In the genomic region with DNA sequence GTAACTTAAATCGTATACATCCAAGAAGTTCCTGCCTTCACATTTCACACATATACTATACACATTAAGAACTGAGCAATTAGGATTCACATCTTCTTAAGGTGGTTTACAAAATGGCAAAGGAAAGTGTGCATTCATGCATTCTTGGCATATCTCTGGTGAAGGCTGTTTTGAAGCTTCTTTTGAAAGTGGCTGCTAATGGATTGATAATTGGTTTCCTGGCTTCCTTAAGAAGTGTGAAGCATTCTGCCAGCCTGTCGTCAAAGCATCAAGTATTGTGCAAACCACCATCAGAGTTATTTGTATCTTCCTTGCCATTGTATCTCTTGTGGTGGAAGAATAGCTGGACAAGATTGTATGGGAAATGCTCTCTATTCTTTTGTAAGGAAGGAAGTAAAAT, we compare ENCODE assay signal across 21 cellular contexts.
DNase-seq lines count a peak whose midpoint lies in the region; ATAC-seq, FAIRE-seq and TF ChIP-seq lines count a peak whose summit lies in the region.
"Had no signal": no experiment of that assay in that cellular context is flagged by ENCODE, and none has a peak within 500 bp of the region (broad histone marks: within the 10 kb centered on the region; RNA-seq: fewer than 3 reads in every experiment).

No MANE protein-coding gene starts in this region.

- DNase-seq in astrocyte (ENCODE audit: low read depth) (no peak), endodermal cell (peak; percentile 48), PC-3 (no peak)
- no peak for DNase-seq in NK-92 treated with Interleukin-12 subunit alpha and Interleukin-12 subunit beta, amount 100 ng/mL, for 24 hours (lab: John Stamatoyannopoulos, UW)
- DNase-seq: BE2C; CD4-positive, alpha-beta T cell; CD8-positive, alpha-beta memory T cell; DMS 273 treated with DMSO at 0.1 percent for 48 hours; DMS79; EL; GDM1; H9 had no signal

- H2AFZ ChIP-seq in astrocyte (ENCODE audit: low read depth, low read length) (no peak overlapping the region), neural cell (ENCODE audit: low read depth, low read length) (no peak overlapping the region), PC-3 (ENCODE audit: low read length) (no peak overlapping the region)
- H2AFZ ChIP-seq: GM23338 had no signal

- intact Hi-C loops in PC-3 (cut with micrococcal nuclease) = no loop called here

- BruUV-seq in PC-3 (replicated peaks; lab: Mats Ljungman, UMichigan) = no TSS peak

- 68% methylated on average over 2 of the region's 2 CpGs; no CpG with 5 or more reads in 1 of the 2 experiments for WGBS in endodermal cell (ENCODE audit: insufficient coverage in 1 of 2, insufficient read length in 1 of 2), 2 experiments

- TF ChIP-seq CTCF in astrocyte (IDR thresholded peaks at IDR 0.05; ENCODE audit: insufficient read depth, low read depth, low read length) (no peak), endodermal cell (conservative IDR thresholded peaks at IDR 0.05) (no peak), neural cell (IDR thresholded peaks at IDR 0.05; ENCODE audit: poor library complexity, severe bottlenecking) (no peak), PC-3 (conservative IDR thresholded peaks at IDR 0.05; ENCODE audit: low read depth, low read length) (no peak)

- CTCF ChIA-PET in PC-3 (lab: Charles Lee) = no interaction called here

- H3K36me3 Mint-ChIP-seq in astrocyte (ENCODE audit: low read depth, unreplicated experiment) (peaks cover 15% of the 10 kb centered on the region), endodermal cell (ENCODE audit: low read depth) (no peaks in the 10 kb centered on the region)
- H3K36me3 Mint-ChIP-seq: CD14-positive monocyte; CD8-positive, alpha-beta memory T cell had no signal

- TF ChIP-seq RAD21 in neural cell (conservative IDR thresholded peaks at IDR 0.05) = no peak

- H3K4me3 ChIP-seq in astrocyte (ENCODE audit: insufficient read depth, low read depth, low read length) = no peak overlapping the region
- H3K4me3 ChIP-seq in endodermal cell (ENCODE audit: low read length) = no peak overlapping the region
- H3K4me3 ChIP-seq in neural cell (ENCODE audit: low read length) = peak overlapping the region; percentile 15
- H3K4me3 ChIP-seq in PC-3 (ENCODE audit: low read length) = no peak overlapping the region
- H3K4me3 ChIP-seq: BLaER1 treated with 17β-estradiol and CSF1 and Interleukin-3, amounts not matched to agents 10 nM and 100 nM; GM12878; GM23338 had no signal

- no peak overlapping the region for H3K27ac ChIP-seq in astrocyte (ENCODE audit: low read depth, low read length)
- no peak overlapping the region for H3K27ac ChIP-seq in endodermal cell (ENCODE audit: low read depth, low read length)
- H3K27ac ChIP-seq in neural cell (ENCODE audit: low read length) = peak overlapping the region; percentile 59
- no peak overlapping the region for H3K27ac ChIP-seq in PC-3 (ENCODE audit: low read length)
- H3K27ac ChIP-seq: BLaER1 treated with 17β-estradiol and CSF1 and Interleukin-3, amounts not matched to agents 10 nM and 100 nM had no signal

- H3K9me3 Mint-ChIP-seq in astrocyte (ENCODE audit: unreplicated experiment) = peaks cover 5% of the 10 kb centered on the region
- no peaks in the 10 kb centered on the region for H3K9me3 Mint-ChIP-seq in endodermal cell
- H3K9me3 Mint-ChIP-seq: CD4-positive, alpha-beta T cell; GM23338; H9 had no signal

- ATAC-seq in HG03039 (IDR thresholded peaks at IDR 0.05; ENCODE audit: unreplicated experiment) (no peak), PC-3 (no peak)
- ATAC-seq: GM12878, GM23338, HCT116 had no signal

- no peaks in the 10 kb centered on the region for H3K36me3 ChIP-seq in astrocyte (ENCODE audit: insufficient read depth, low read length)
- H3K36me3 ChIP-seq in endodermal cell (ENCODE audit: control insufficient read depth, insufficient read depth, low read length) = no peaks in the 10 kb centered on the region
- peaks cover 8% of the 10 kb centered on the region for H3K36me3 ChIP-seq in neural cell (ENCODE audit: insufficient read depth, low read length)
- no peaks in the 10 kb centered on the region for H3K36me3 ChIP-seq in PC-3 (ENCODE audit: low read depth, low read length)
- H3K36me3 ChIP-seq: BE2C; BLaER1 treated with 17β-estradiol and CSF1 and Interleukin-3, amounts not matched to agents 10 nM and 100 nM had no signal

- H3F3A ChIP-seq in neural cell (ENCODE audit: insufficient read depth, low read length, poor library complexity, severe bottlenecking) (peaks cover 4% of the 10 kb centered on the region), PC-3 (ENCODE audit: low read length, unreplicated experiment) (no peaks in the 10 kb centered on the region)

- H3K27me3 Mint-ChIP-seq in astrocyte (ENCODE audit: low read depth, unreplicated experiment) (no peaks in the 10 kb centered on the region), endodermal cell (ENCODE audit: insufficient read depth) (peaks cover 2% of the 10 kb centered on the region)

- H3K9me3 ChIP-seq in astrocyte (ENCODE audit: insufficient read depth, low read depth, low read length) (no peaks in the 10 kb centered on the region), endodermal cell (ENCODE audit: control insufficient read depth, low read length) (no peaks in the 10 kb centered on the region), neural cell (ENCODE audit: low read length) (no peaks in the 10 kb centered on the region), PC-3 (ENCODE audit: low read length) (no peaks in the 10 kb centered on the region)
- H3K9me3 ChIP-seq: BE2C; BLaER1 treated with 17β-estradiol and CSF1 and Interleukin-3, amounts not matched to agents 10 nM and 100 nM had no signal

- H3K9ac ChIP-seq in astrocyte (ENCODE audit: low read length) (no peak overlapping the region), endodermal cell (ENCODE audit: extremely low read depth, low read length, poor library complexity, severe bottlenecking) (no peak overlapping the region), neural cell (ENCODE audit: low read length) (no peak overlapping the region), PC-3 (ENCODE audit: low read length) (no peak overlapping the region)
- H3K9ac ChIP-seq: BLaER1 treated with 17β-estradiol and CSF1 and Interleukin-3, amounts not matched to agents 10 nM and 100 nM had no signal

- POLR2A ChIA-PET in PC-3 (lab: Charles Lee; ENCODE audit: unreplicated experiment) = no interaction called here

- H3K4me2 ChIP-seq in astrocyte (ENCODE audit: low read length) (no peak overlapping the region), neural cell (ENCODE audit: low read length) (no peak overlapping the region), PC-3 (ENCODE audit: low read length) (no peak overlapping the region)
- H3K4me2 ChIP-seq: GM23338 had no signal

- H3K27ac Mint-ChIP-seq in astrocyte (ENCODE audit: unreplicated experiment) (no peak overlapping the region), endodermal cell (no peak overlapping the region)
- H3K27ac Mint-ChIP-seq: CD14-positive monocyte; CD4-positive, alpha-beta T cell; GM23338; H9 had no signal

- peaks cover 4% of the 10 kb centered on the region for H3K4me1 Mint-ChIP-seq in astrocyte (ENCODE audit: low read depth, unreplicated experiment)
- H3K4me1 Mint-ChIP-seq in endodermal cell = peaks cover 17% of the 10 kb centered on the region
- H3K4me1 Mint-ChIP-seq: CD14-positive monocyte; CD8-positive, alpha-beta memory T cell; GM23338 had no signal

- H3K4me3 Mint-ChIP-seq in astrocyte (ENCODE audit: unreplicated experiment) = no peak overlapping the region
- no peak overlapping the region for H3K4me3 Mint-ChIP-seq in endodermal cell
- H3K4me3 Mint-ChIP-seq: CD14-positive monocyte; CD4-positive, alpha-beta T cell; CD8-positive, alpha-beta memory T cell; GM23338; H9 had no signal

- FAIRE-seq in astrocyte (lab: Jason Lieb, UNC) = peak; percentile 9
- FAIRE-seq: D721Med, GM12878, GM19239 had no signal

- no peaks in the 10 kb centered on the region for H3K9me2 ChIP-seq in neural cell (ENCODE audit: insufficient read depth, low read length)
- H3K9me2 ChIP-seq in PC-3 (replicated peaks; ENCODE audit: low read length) = no peaks in the 10 kb centered on the region

- peaks cover 5% of the 10 kb centered on the region for H3K4me1 ChIP-seq in astrocyte (ENCODE audit: insufficient read depth, low read length)
- H3K4me1 ChIP-seq in endodermal cell (ENCODE audit: control insufficient read depth, insufficient read depth, low read length) = no peaks in the 10 kb centered on the region
- H3K4me1 ChIP-seq in PC-3 (ENCODE audit: insufficient read depth, low read length) = no peaks in the 10 kb centered on the region
- H3K4me1 ChIP-seq: BE2C had no signal

- no peaks in the 10 kb centered on the region for H3K27me3 ChIP-seq in astrocyte (ENCODE audit: insufficient read depth, low read length)
- peaks cover 9% of the 10 kb centered on the region for H3K27me3 ChIP-seq in endodermal cell (ENCODE audit: control insufficient read depth, insufficient read depth, low read length, poor library complexity, severe bottlenecking)
- H3K27me3 ChIP-seq in neural cell (ENCODE audit: insufficient read depth, low read depth, low read length) = no peaks in the 10 kb centered on the region
- H3K27me3 ChIP-seq in PC-3 (ENCODE audit: low read length) = no peaks in the 10 kb centered on the region
- H3K27me3 ChIP-seq: BE2C; BLaER1 treated with 17β-estradiol and CSF1 and Interleukin-3, amounts not matched to agents 10 nM and 100 nM had no signal

- H3K79me2 ChIP-seq in astrocyte (ENCODE audit: insufficient read depth, low read length) (no peaks in the 10 kb centered on the region), neural cell (replicated peaks; ENCODE audit: insufficient read depth, low read length) (no peaks in the 10 kb centered on the region), PC-3 (ENCODE audit: low read length) (no peaks in the 10 kb centered on the region)

- no peaks in the 10 kb centered on the region for H4K20me1 ChIP-seq in astrocyte (ENCODE audit: insufficient read depth, low read length)
- no peaks in the 10 kb centered on the region for H4K20me1 ChIP-seq in neural cell (ENCODE audit: insufficient read depth)
- no peaks in the 10 kb centered on the region for H4K20me1 ChIP-seq in PC-3 (ENCODE audit: low read length)
- H4K20me1 ChIP-seq: BLaER1 treated with 17β-estradiol and CSF1 and Interleukin-3, amounts not matched to agents 10 nM and 100 nM had no signal

- TF ChIP-seq EP300 in neural cell (conservative IDR thresholded peaks at IDR 0.05; ENCODE audit: poor library complexity, severe bottlenecking) = peak; percentile 46

TF ChIP-seq in neural cell, 6 proteins besides CTCF, POLR2A, EP300 and RAD21 (continues in another document):
- TF ChIP-seq EZH2 (IDR thresholded peaks at IDR 0.05; ENCODE audit: borderline replicate concordance, insufficient read depth, low read length, poor library complexity, severe bottlenecking) (no peak), TAF1 (IDR thresholded peaks at IDR 0.05; ENCODE audit: low read depth) (no peak), POLR2AphosphoS5 (IDR thresholded peaks at IDR 0.05) (peak; percentile 48)
